20 cellular contexts compared by ENCODE assay signal in the genomic region with DNA sequence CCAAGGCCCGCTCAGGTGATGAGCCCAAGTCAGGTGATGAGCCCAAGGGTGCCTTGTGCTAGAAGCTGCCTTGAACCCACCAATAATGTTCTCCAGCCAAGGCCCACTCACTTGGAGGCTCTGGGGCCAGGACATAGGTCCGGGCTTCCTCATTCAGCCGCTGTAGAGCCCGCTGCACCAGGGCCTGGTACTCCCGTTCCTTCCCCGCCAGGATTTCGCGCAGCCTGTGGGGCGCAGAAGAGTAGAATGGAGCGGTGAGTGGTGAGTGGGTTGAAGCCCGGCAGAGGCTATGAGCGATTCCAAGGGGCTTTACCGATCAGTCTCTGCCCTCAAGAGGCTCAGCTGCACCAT. TPM values are rescaled to one million over a fixed set of nuclear protein-coding genes. Genes with fewer than 3 reads are reported as not detected.
A peak's percentile ranks its signal among the peaks of the same experiment; 100 is the strongest.
DNase-seq lines count a peak whose midpoint lies in the region; ATAC-seq and TF ChIP-seq lines count a peak whose summit lies in the region.
"Had no signal": no experiment of that assay in that cellular context is flagged by ENCODE, and none has a peak within 500 bp of the region (broad histone marks: within the 10 kb centered on the region; RNA-seq: fewer than 3 reads in every experiment).

No MANE protein-coding gene starts in this region.

- H3K27me3 Mint-ChIP-seq in activated CD4-positive, alpha-beta T cell treated with anti-CD3 and anti-CD28 coated beads for 36 hours, result no peaks in the 10 kb centered on the region
- peaks cover 6% of the 10 kb centered on the region for H3K27me3 Mint-ChIP-seq in activated naive CD8-positive, alpha-beta T cell treated with anti-CD3 and anti-CD28 coated beads, Interleukin-2, amount 50 U/mL, for 24 hours

- ATAC-seq in activated CD4-positive, alpha-beta T cell treated with anti-CD3 and anti-CD28 coated beads for 36 hours, result no peak
- no peak for ATAC-seq in activated naive CD8-positive, alpha-beta T cell treated with anti-CD3 and anti-CD28 coated beads, Interleukin-2, amount 50 U/mL, for 24 hours
- ATAC-seq in GM21447 (IDR thresholded peaks at IDR 0.05; ENCODE audit: unreplicated experiment) (no peak), GM21526 (IDR thresholded peaks at IDR 0.05; ENCODE audit: low FRiP score, unreplicated experiment) (no peak)

- 0 out of 2 replicates have a peak overlapping the region, but pooled peaks have one; percentile 22 for H2AFZ ChIP-seq in Karpas-422 (ENCODE audit: low read length)
- H2AFZ ChIP-seq: hepatocyte had no signal

- H3K9me2 ChIP-seq in Karpas-422 (replicated peaks; ENCODE audit: insufficient read depth, low read length), result no peaks in the 10 kb centered on the region

- H3K9me3 Mint-ChIP-seq in activated CD4-positive, alpha-beta T cell treated with anti-CD3 and anti-CD28 coated beads for 36 hours (ENCODE audit: low read depth), result no peaks in the 10 kb centered on the region
- H3K9me3 Mint-ChIP-seq in activated naive CD8-positive, alpha-beta T cell treated with anti-CD3 and anti-CD28 coated beads, Interleukin-2, amount 50 U/mL, for 24 hours, result no peaks in the 10 kb centered on the region

- peaks cover 40% of the 10 kb centered on the region for H3K4me1 Mint-ChIP-seq in activated CD4-positive, alpha-beta T cell treated with anti-CD3 and anti-CD28 coated beads for 36 hours
- H3K4me1 Mint-ChIP-seq in activated naive CD8-positive, alpha-beta T cell treated with anti-CD3 and anti-CD28 coated beads, Interleukin-2, amount 50 U/mL, for 24 hours, result peaks cover 46% of the 10 kb centered on the region

- peak overlapping the region; percentile 64 for H3K4me2 ChIP-seq in Karpas-422 (ENCODE audit: low read depth, low read length, poor library complexity, severe bottlenecking)
- H3K4me2 ChIP-seq: hepatocyte had no signal

- no peaks in the 10 kb centered on the region for H3K9me3 ChIP-seq in Karpas-422 (ENCODE audit: low read length)
- no peaks in the 10 kb centered on the region for H3K9me3 ChIP-seq in neutrophil
- H3K9me3 ChIP-seq: ascending aorta had no signal

- peak overlapping the region; percentile 64 for H3K4me3 Mint-ChIP-seq in activated CD4-positive, alpha-beta T cell treated with anti-CD3 and anti-CD28 coated beads for 36 hours
- peak overlapping the region; percentile 67 for H3K4me3 Mint-ChIP-seq in activated naive CD8-positive, alpha-beta T cell treated with anti-CD3 and anti-CD28 coated beads, Interleukin-2, amount 50 U/mL, for 24 hours

- H3K79me2 ChIP-seq in Karpas-422 (ENCODE audit: low read length), result no peaks in the 10 kb centered on the region
- H3K79me2 ChIP-seq: hepatocyte had no signal

- H3K27ac ChIP-seq in Karpas-422 (ENCODE audit: low read length) (no peak overlapping the region), neutrophil (peak overlapping the region; percentile 73)
- H3K27ac ChIP-seq: ascending aorta, hepatocyte had no signal

- POLR2A ChIA-PET in activated CD4-positive, alpha-beta T cell treated with anti-CD3 and anti-CD28 coated beads for 36 hours (lab: Charles Lee), result interaction anchor here (1.0 kb wide), 1 partner anchor 201 kb away, joined by 3 read pairs; a partner anchor contains a TSS

- H3K4me1 ChIP-seq in Karpas-422 (ENCODE audit: low read length), result peaks cover 13% of the 10 kb centered on the region
- H3K4me1 ChIP-seq in neutrophil (ENCODE audit: control insufficient read depth in 1 of 2, insufficient read depth in 1 of 2, low read depth in 1 of 2, low read length in 1 of 2), result peaks cover 29 to 40% of the 10 kb centered on the region in 2 experiments

- no peak overlapping the region for H3K27ac Mint-ChIP-seq in activated CD4-positive, alpha-beta T cell treated with anti-CD3 and anti-CD28 coated beads for 36 hours
- H3K27ac Mint-ChIP-seq in activated naive CD8-positive, alpha-beta T cell treated with anti-CD3 and anti-CD28 coated beads, Interleukin-2, amount 50 U/mL, for 24 hours, result no peak overlapping the region

- H3K4me3 ChIP-seq in Karpas-422 (ENCODE audit: low read length) (peak overlapping the region; percentile 58; the same call in 1 of the 2 replicates), neutrophil (ENCODE audit: low read depth in 1 of 2, low read length in 1 of 2) (no peak overlapping the region)
- H3K4me3 ChIP-seq: ascending aorta, hepatocyte had no signal

- CTCF ChIA-PET in activated CD4-positive, alpha-beta T cell treated with anti-CD3 and anti-CD28 coated beads for 36 hours (lab: Charles Lee), result interaction anchor here (0.6 to 3.8 kb wide), 10 partner anchors 9 to 218 kb away, joined by 3 to 28 read pairs (median 4); a partner anchor contains a TSS

- H3K36me3 ChIP-seq in Karpas-422 (ENCODE audit: insufficient read depth, low read length) (no peaks in the 10 kb centered on the region), neutrophil (peaks cover 32% of the 10 kb centered on the region)

- no peaks in the 10 kb centered on the region for H4K20me1 ChIP-seq in Karpas-422 (ENCODE audit: insufficient read depth, low read depth, low read length)

- no peak for TF ChIP-seq CTCF in neutrophil (IDR thresholded peaks at IDR 0.05)

- peaks cover 2% of the 10 kb centered on the region for H3K36me3 Mint-ChIP-seq in activated CD4-positive, alpha-beta T cell treated with anti-CD3 and anti-CD28 coated beads for 36 hours (ENCODE audit: low read depth)
- H3K36me3 Mint-ChIP-seq in activated naive CD8-positive, alpha-beta T cell treated with anti-CD3 and anti-CD28 coated beads, Interleukin-2, amount 50 U/mL, for 24 hours (ENCODE audit: low read depth), result no peaks in the 10 kb centered on the region

- H3K27me3 ChIP-seq in Karpas-422 (ENCODE audit: low read length) (no peaks in the 10 kb centered on the region), neutrophil (peaks cover 29% of the 10 kb centered on the region)
- H3K27me3 ChIP-seq: ascending aorta, hepatocyte had no signal

- intact Hi-C loops in activated CD4-positive, alpha-beta T cell treated with anti-CD3 and anti-CD28 coated beads for 36 hours (cut with DNase I, micrococcal nuclease), result no loop called here

- DNase-seq in activated CD4-positive, alpha-beta T cell treated with anti-CD3 and anti-CD28 coated beads for 36 hours, result no peak
- no peak for DNase-seq in activated CD4-positive, alpha-beta T cell treated with anti-CD3 and anti-CD28 coated beads for 1 hour
- DNase-seq in Karpas-422, result no peak
- no peak for DNase-seq in activated naive CD8-positive, alpha-beta T cell treated with anti-CD3 and anti-CD28 coated beads, Interleukin-2, amount 50 U/mL, for 24 hours
- DNase-seq in NCI-H1417 (lab: John Stamatoyannopoulos, UW), result no peak
- DNase-seq: C1 segment of cervical spinal cord, DMS79, mesenchymal stem cell, NCI-H1694 treated with DMSO at 0.1 percent for 48 hours, Right ventricle myocardium superior, trophoblast cell had no signal

- H3K9ac ChIP-seq in Karpas-422 (ENCODE audit: low read length), result peak overlapping the region; percentile 65

RNA-seq across cellular contexts. Expression of a gene that starts 10.5 kb away (rescaled TPM):
- total RNA-seq in activated CD4-positive, alpha-beta T cell treated with anti-CD3 and anti-CD28 coated beads for 36 hours, result 1 to 10 TPM; 6.5 to 8.8 TPM
- 3.0 and 5.2 TPM in 2 replicates for total RNA-seq in Karpas-422 (2014; rRNA removed; shearing (Covaris generic); ENCODE audit: low replicate concordance)

RNA-seq across cellular contexts. Expression of a gene that starts 14.4 kb away (rescaled TPM):
- 10 to 100 TPM; 21.4 to 26.1 TPM for total RNA-seq in activated CD4-positive, alpha-beta T cell treated with anti-CD3 and anti-CD28 coated beads for 36 hours
- total RNA-seq in Karpas-422 (2014; rRNA removed; shearing (Covaris generic); ENCODE audit: low replicate concordance), result 35.6 and 119 TPM in 2 replicates

RNA-seq across cellular contexts. Expression of a gene that starts 18.4 kb away (rescaled TPM):
- total RNA-seq in activated CD4-positive, alpha-beta T cell treated with anti-CD3 and anti-CD28 coated beads for 36 hours, result not detected
- not detected in 2 replicates for total RNA-seq in Karpas-422 (2014; rRNA removed; shearing (Covaris generic); ENCODE audit: low replicate concordance)
- total RNA-seq: A172, fibroblast of villous mesenchyme, hepatocyte, MCF 10A had no signal

RNA-seq across cellular contexts. Expression of a gene that starts 26.9 kb away (rescaled TPM):
- total RNA-seq in activated CD4-positive, alpha-beta T cell treated with anti-CD3 and anti-CD28 coated beads for 36 hours, result not detected
- total RNA-seq in Karpas-422 (2014; rRNA removed; shearing (Covaris generic); ENCODE audit: low replicate concordance), result 0.22 TPM in 1 of 2 replicates, not detected in the other
- total RNA-seq: A172, ascending aorta, fibroblast of villous mesenchyme, hepatocyte, pulmonary artery endothelial cell, Right ventricle myocardium superior had no signal

RNA-seq across cellular contexts. Expression of a gene that starts 34.3 kb away (rescaled TPM):
- total RNA-seq in activated CD4-positive, alpha-beta T cell treated with anti-CD3 and anti-CD28 coated beads for 36 hours, result 10 to 100 TPM; 27.5 to 31.2 TPM
- 27.4 and 27.9 TPM in 2 replicates for total RNA-seq in Karpas-422 (2014; rRNA removed; shearing (Covaris generic); ENCODE audit: low replicate concordance)
